ENCODE assay signal across 12 cellular contexts in genomic region chr6:153503810-153504209, GRCh38.
DNase-seq lines count a peak whose midpoint lies in the region; ATAC-seq and TF ChIP-seq lines count a peak whose summit lies in the region.
"Had no signal": no experiment of that assay in that cellular context is flagged by ENCODE, and none has a peak within 500 bp of the region (broad histone marks: within the 10 kb centered on the region; RNA-seq: fewer than 3 reads in every experiment).

No MANE protein-coding gene starts in this region.

- BruUV-seq in Panc1 (replicated peaks; lab: Mats Ljungman, UMichigan) = no TSS peak

- intact Hi-C loops in Panc1 (cut with micrococcal nuclease; ENCODE audit: unreplicated experiment) = no loop called here

- H3K9me3 ChIP-seq in Panc1 (ENCODE audit: control insufficient read depth, insufficient read depth, low read depth, low read length) = no peaks in the 10 kb centered on the region
- H3K9me3 ChIP-seq: spleen had no signal

- H3K27ac ChIP-seq in Panc1 (ENCODE audit: low read length) (no peak overlapping the region), substantia nigra (ENCODE audit: low read depth, low read length, poor library complexity, severe bottlenecking) (no peak overlapping the region)
- H3K27ac ChIP-seq: spleen had no signal

- in situ Hi-C loops in Panc1 (cut with HindIII; ENCODE audit: low pct_unique_long_range_greater_than_20kb, low sequenced_read_pairs) = no loop called here

- POLR2A ChIA-PET in Panc1 (lab: Charles Lee) = no interaction called here

- H3K27me3 ChIP-seq in H7 (ENCODE audit: control insufficient read depth, insufficient read depth, low read length) = no peaks in the 10 kb centered on the region
- H3K27me3 ChIP-seq in Panc1 (ENCODE audit: control insufficient read depth, insufficient read depth, low read length) = no peaks in the 10 kb centered on the region
- H3K27me3 ChIP-seq: spleen had no signal

- CTCF ChIA-PET in Panc1 (lab: Charles Lee) = no interaction called here

- H3K36me3 ChIP-seq in H7 (replicated peaks; ENCODE audit: control insufficient read depth, insufficient read depth, low read length) (no peaks in the 10 kb centered on the region), Panc1 (ENCODE audit: control insufficient read depth, insufficient read depth, low read length) (no peaks in the 10 kb centered on the region)
- H3K36me3 ChIP-seq: spleen had no signal

- ATAC-seq in Panc1 = no peak
- ATAC-seq: naive thymus-derived CD8-positive, alpha-beta T cell had no signal

- H3K4me1 ChIP-seq in Panc1 (ENCODE audit: control insufficient read depth, insufficient read depth, low read length) = no peaks in the 10 kb centered on the region
- H3K4me1 ChIP-seq: spleen had no signal

- peak; percentile 19; the same call in 1 of the 2 replicates for TF ChIP-seq CTCF in Panc1 (IDR thresholded peaks at IDR 0.05)

- no peak overlapping the region for H3K4me3 ChIP-seq in H7 (ENCODE audit: insufficient read depth, low read depth, low read length)
- H3K4me3 ChIP-seq in Panc1 (ENCODE audit: low read depth in 2 of 2, low read length in 2 of 2) = no peak overlapping the region
- H3K4me3 ChIP-seq: spleen had no signal

- DNase-seq in NCI-H146 (lab: John Stamatoyannopoulos, UW) (peak; percentile 31), NCI-H146 treated with DMSO at 0.1 percent for 48 hours (lab: John Stamatoyannopoulos, UW; ENCODE audit: unreplicated experiment) (no peak), H7 (peak; percentile 3), Panc1 (ENCODE audit: low read depth, low spot score) (no peak), iPS-NIHi7 (ENCODE audit: extremely low spot score) (peak; percentile 48), substantia nigra (lab: John Stamatoyannopoulos, UW) (no peak)
- no peak for DNase-seq in activated CD8-positive, alpha-beta memory T cell treated with anti-CD3 and anti-CD28 coated beads, Interleukin-2, amount 50 U/mL, for 48 hours
- DNase-seq in activated CD4-positive, CD25-positive, alpha-beta regulatory T cell treated with anti-CD3 and anti-CD28 coated beads, Interleukin-2, amount 50 U/mL, for 72 hours = no peak
- DNase-seq: aorta; naive thymus-derived CD8-positive, alpha-beta T cell; NCI-H187; spleen had no signal

Comparison
In these comparisons a context has a peak if more than half of its experiments do, and no peak if none do; other contexts are left out.
1. DNase-seq: peak in NCI-H146 (single experiment), H7 (single experiment) and iPS-NIHi7 (single experiment); none in NCI-H146 treated with DMSO at 0.1 percent for 48 hours (single experiment), Panc1 (single experiment), substantia nigra (0 of 49), activated CD8-positive, alpha-beta memory T cell treated with anti-CD3 and anti-CD28 coated beads, Interleukin-2, amount 50 U/mL, for 48 hours (single experiment) and activated CD4-positive, CD25-positive, alpha-beta regulatory T cell treated with anti-CD3 and anti-CD28 coated beads, Interleukin-2, amount 50 U/mL, for 72 hours (single experiment).